Comparison of ENCODE assay signal across 10 cellular contexts in the genomic region with DNA sequence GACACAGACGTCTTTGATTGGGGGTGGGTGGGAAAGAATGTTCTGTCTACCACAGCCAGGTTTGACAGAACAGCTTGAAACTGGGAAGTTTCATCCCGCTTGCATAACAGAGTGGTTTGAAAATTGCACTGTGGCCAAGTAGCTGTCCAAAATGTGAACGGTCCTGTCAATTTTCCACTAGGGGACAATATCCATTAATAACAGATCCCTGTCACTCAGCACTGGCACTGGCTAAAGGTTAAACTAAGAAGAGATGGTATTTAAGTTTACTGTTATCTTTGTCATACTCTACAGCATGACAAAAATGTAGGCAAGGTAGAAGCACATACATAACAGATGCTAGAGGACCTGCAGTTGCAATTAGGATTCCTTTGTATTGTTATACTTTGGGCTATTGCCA. TPM values are rescaled to one million over a fixed set of nuclear protein-coding genes. Genes with fewer than 3 reads are reported as not detected.
DNase-seq lines count a peak whose midpoint lies in the region; ATAC-seq, FAIRE-seq and TF ChIP-seq lines count a peak whose summit lies in the region.
"Had no signal": no experiment of that assay in that cellular context is flagged by ENCODE, and none has a peak within 500 bp of the region (broad histone marks: within the 10 kb centered on the region; RNA-seq: fewer than 3 reads in every experiment).

No MANE protein-coding gene starts in this region.

- H3K36me3 ChIP-seq in HepG2 (replicated peaks in 1 of 2; ENCODE audit: control insufficient read depth in 1 of 2, insufficient read depth in 2 of 2, low read length in 2 of 2): no peaks in the 10 kb centered on the region

- H3K79me2 ChIP-seq in HepG2 (ENCODE audit: insufficient read depth, low read length): no peaks in the 10 kb centered on the region

- H3K27me3 ChIP-seq in HepG2 (ENCODE audit: control insufficient read depth in 1 of 2, insufficient read depth in 2 of 2, low read length in 2 of 2): no peaks in the 10 kb centered on the region

- in situ Hi-C loops in HepG2 (cut with HindIII; ENCODE audit: extremely low pct_ligation_motif_present, low pct_unique_long_range_greater_than_20kb): loop anchor here (5.0 kb wide), 2 partner anchors 115 to 320 kb away; no protein-coding TSS in a partner anchor

- TF ChIP-seq CTCF in HepG2 (CRISPR knock-in tag; IDR thresholded peaks at IDR 0.05): peak; percentile 83

- H3K27ac ChIP-seq in HepG2 (ENCODE audit: extremely low read length, insufficient read depth, low read length): no peak overlapping the region

- BruUV-seq in HepG2 (replicated peaks; lab: Mats Ljungman, UMichigan): no TSS peak

- ATAC-seq in HG03196 (IDR thresholded peaks at IDR 0.05; ENCODE audit: unreplicated experiment) (peak; percentile 51), HepG2 (peak; percentile 95)

- H3K9ac ChIP-seq in HepG2 (ENCODE audit: insufficient read depth, low read depth, low read length): no peak overlapping the region

- 2% methylated on average over 3 of the region's 3 CpGs for WGBS in HepG2 (ENCODE audit: low lambda C conversion rate)

- no peak overlapping the region for H3K4me2 ChIP-seq in HepG2 (ENCODE audit: low read depth, low read length)

- TF ChIP-seq EP300 in HepG2 (IDR thresholded peaks at IDR 0.05; ENCODE audit: low read depth in 2 of 2, low read length in 2 of 2) (no peak), HepG2 (CRISPR knock-in tag; IDR thresholded peaks at IDR 0.05; ENCODE audit: borderline replicate concordance) (no peak)

- no peak overlapping the region for H3K4me3 ChIP-seq in HepG2 (replicated peaks in 1 of 3; ENCODE audit: insufficient read depth in 1 of 3, low read depth in 2 of 3, low read length in 3 of 3)

- no peaks in the 10 kb centered on the region for H3K4me1 ChIP-seq in HepG2 (ENCODE audit: insufficient read depth, low read length)

- TF ChIP-seq POLR2A in HepG2 (IDR thresholded peaks at IDR 0.05; ENCODE audit: insufficient read depth in 1 of 2, low read depth in 2 of 2, low read length in 2 of 2): no peak

- peak; percentile 31 for DNase-seq in NCI-H2107 treated with DMSO at 0.1 percent for 48 hours (lab: John Stamatoyannopoulos, UW; ENCODE audit: unreplicated experiment)
- no peak for DNase-seq in NCI-H2107 (lab: John Stamatoyannopoulos, UW)
- DNase-seq in RPMI7951 (ENCODE audit: low read depth): peak; percentile 72
- DNase-seq in HepG2 (ENCODE audit: low spot score): peak; percentile 73
- no peak for DNase-seq in iPS-NIHi7 (ENCODE audit: extremely low spot score)
- DNase-seq in NCI-H1436 (lab: John Stamatoyannopoulos, UW): no peak
- DNase-seq in NCI-H2196 (lab: John Stamatoyannopoulos, UW; ENCODE audit: unreplicated experiment): no peak

- intact Hi-C loops in HepG2 (cut with micrococcal nuclease; ENCODE audit: unreplicated experiment): loop anchor here (1.0 kb wide), 1 partner anchor 116 kb away; no protein-coding TSS in a partner anchor

- TF ChIP-seq RAD21 in HepG2 (CRISPR knock-in tag; IDR thresholded peaks at IDR 0.05): peak; percentile 58

- no peak overlapping the region for H2AFZ ChIP-seq in HepG2 (ENCODE audit: low read length)

- CTCF ChIA-PET in HepG2 (lab: Yijun Ruan, JAX; ENCODE audit: low intra/inter-chr PET ratio, low total read pairs): interaction anchor here (1.9 kb wide), 1 partner anchor 115 kb away, joined by 28 read pairs; no protein-coding TSS in a partner anchor

- POLR2A ChIA-PET in HepG2 (lab: Yijun Ruan, JAX): no interaction called here

- no peaks in the 10 kb centered on the region for H4K20me1 ChIP-seq in HepG2 (ENCODE audit: insufficient read depth, low read length)

- no peaks in the 10 kb centered on the region for H3K9me3 ChIP-seq in HepG2 (ENCODE audit: low read length)

- FAIRE-seq in HepG2 (lab: Jason Lieb, UNC): peak; percentile 96

TF ChIP-seq in HepG2, 621 proteins besides CTCF, POLR2A, EP300 and RAD21 (continues in another document):
- peak; percentile 36; the same call in 1 of the 2 replicates for TF ChIP-seq ERF (CRISPR knock-in tag; IDR thresholded peaks at IDR 0.05)
- 0 out of 2 replicates have a peak, but pooled peaks have one; percentile 37 for TF ChIP-seq ZNF772 (CRISPR knock-in tag; IDR thresholded peaks at IDR 0.05)
- TF ChIP-seq HNF4G (IDR thresholded peaks at IDR 0.05; ENCODE audit: borderline replicate concordance, low read depth, low read length): no peak
- no peak for TF ChIP-seq HNF4G (CRISPR knock-in tag; IDR thresholded peaks at IDR 0.05; ENCODE audit: borderline replicate concordance, low read depth)
- no peak for TF ChIP-seq NFE2L1 (CRISPR knock-in tag; IDR thresholded peaks at IDR 0.05; ENCODE audit: borderline replicate concordance)
- no peak for TF ChIP-seq ISL2 (CRISPR knock-in tag; IDR thresholded peaks at IDR 0.05)
- TF ChIP-seq ZFP41 (CRISPR knock-in tag; IDR thresholded peaks at IDR 0.05; ENCODE audit: borderline replicate concordance): no peak
- TF ChIP-seq CEBPB (IDR thresholded peaks at IDR 0.05; ENCODE audit: borderline replicate concordance, low read depth, low read length): peak; percentile 42; the same call in 1 of the 2 replicates
- TF ChIP-seq ZNF761 (CRISPR knock-in tag; conservative IDR thresholded peaks at IDR 0.05): no peak
- TF ChIP-seq, protein P1, sequence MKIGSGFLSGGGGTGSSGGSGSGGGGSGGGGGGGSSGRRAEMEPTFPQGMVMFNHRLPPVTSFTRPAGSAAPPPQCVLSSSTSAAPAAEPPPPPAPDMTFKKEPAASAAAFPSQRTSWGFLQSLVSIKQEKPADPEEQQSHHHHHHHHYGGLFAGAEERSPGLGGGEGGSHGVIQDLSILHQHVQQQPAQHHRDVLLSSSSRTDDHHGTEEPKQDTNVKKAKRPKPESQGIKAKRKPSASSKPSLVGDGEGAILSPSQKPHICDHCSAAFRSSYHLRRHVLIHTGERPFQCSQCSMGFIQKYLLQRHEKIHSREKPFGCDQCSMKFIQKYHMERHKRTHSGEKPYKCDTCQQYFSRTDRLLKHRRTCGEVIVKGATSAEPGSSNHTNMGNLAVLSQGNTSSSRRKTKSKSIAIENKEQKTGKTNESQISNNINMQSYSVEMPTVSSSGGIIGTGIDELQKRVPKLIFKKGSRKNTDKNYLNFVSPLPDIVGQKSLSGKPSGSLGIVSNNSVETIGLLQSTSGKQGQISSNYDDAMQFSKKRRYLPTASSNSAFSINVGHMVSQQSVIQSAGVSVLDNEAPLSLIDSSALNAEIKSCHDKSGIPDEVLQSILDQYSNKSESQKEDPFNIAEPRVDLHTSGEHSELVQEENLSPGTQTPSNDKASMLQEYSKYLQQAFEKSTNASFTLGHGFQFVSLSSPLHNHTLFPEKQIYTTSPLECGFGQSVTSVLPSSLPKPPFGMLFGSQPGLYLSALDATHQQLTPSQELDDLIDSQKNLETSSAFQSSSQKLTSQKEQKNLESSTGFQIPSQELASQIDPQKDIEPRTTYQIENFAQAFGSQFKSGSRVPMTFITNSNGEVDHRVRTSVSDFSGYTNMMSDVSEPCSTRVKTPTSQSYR (CRISPR knock-in tag; IDR thresholded peaks at IDR 0.05; ENCODE audit: borderline replicate concordance): no peak
- TF ChIP-seq SAP130 (CRISPR knock-in tag; IDR thresholded peaks at IDR 0.05; ENCODE audit: low read depth): 0 out of 2 replicates have a peak, but pooled peaks have one; percentile 19
- TF ChIP-seq NFIC (IDR thresholded peaks at IDR 0.05; ENCODE audit: low read length): no peak
- TF ChIP-seq ZNF3 (CRISPR knock-in tag; IDR thresholded peaks at IDR 0.05): no peak
- TF ChIP-seq ZNF891 (CRISPR knock-in tag; IDR thresholded peaks at IDR 0.05): no peak
- TF ChIP-seq ZZZ3 (CRISPR knock-in tag; IDR thresholded peaks at IDR 0.05; ENCODE audit: borderline replicate concordance): no peak
- 0 out of 2 replicates have a peak, but pooled peaks have one; percentile 28 for TF ChIP-seq KAT8 (CRISPR knock-in tag; IDR thresholded peaks at IDR 0.05)
- TF ChIP-seq MAFK (conservative IDR thresholded peaks at IDR 0.05 in 1 of 2, IDR thresholded peaks at IDR 0.05 in 1 of 2; ENCODE audit: low read length in 2 of 2): no peak
- TF ChIP-seq NBN (conservative IDR thresholded peaks at IDR 0.05): no peak
- TF ChIP-seq, protein P2, sequence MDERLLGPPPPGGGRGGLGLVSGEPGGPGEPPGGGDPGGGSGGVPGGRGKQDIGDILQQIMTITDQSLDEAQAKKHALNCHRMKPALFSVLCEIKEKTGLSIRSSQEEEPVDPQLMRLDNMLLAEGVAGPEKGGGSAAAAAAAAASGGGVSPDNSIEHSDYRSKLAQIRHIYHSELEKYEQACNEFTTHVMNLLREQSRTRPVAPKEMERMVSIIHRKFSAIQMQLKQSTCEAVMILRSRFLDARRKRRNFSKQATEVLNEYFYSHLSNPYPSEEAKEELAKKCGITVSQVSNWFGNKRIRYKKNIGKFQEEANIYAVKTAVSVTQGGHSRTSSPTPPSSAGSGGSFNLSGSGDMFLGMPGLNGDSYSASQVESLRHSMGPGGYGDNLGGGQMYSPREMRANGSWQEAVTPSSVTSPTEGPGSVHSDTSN (CRISPR knock-in tag; IDR thresholded peaks at IDR 0.05): peak; percentile 73
- no peak for TF ChIP-seq ZNF605 (CRISPR knock-in tag; IDR thresholded peaks at IDR 0.05)

RNA-seq across cellular contexts. Expression of a gene that starts 55.6 kb away (rescaled TPM):
- not detected in 2 replicates for total RNA-seq in RPMI7951 (2014; rRNA removed; shearing (Covaris generic))
- not detected in 2 replicates for total RNA-seq in HepG2 (2016; rRNA removed; fragmentation: Illumina TruSeq; extraction: Trizol)
- total RNA-seq in HepG2 (2016; cell fraction: cytosol; rRNA removed; fragmentation: Illumina TruSeq; extraction: Trizol; ENCODE audit: low read depth): not detected in 2 replicates
- not detected in 2 replicates for total RNA-seq in HepG2 (2016; cell fraction: insoluble cytoplasmic fraction; rRNA removed; fragmentation: Illumina TruSeq; extraction: Trizol)
- not detected in 2 replicates for total RNA-seq in HepG2 (2016; cell fraction: membrane; rRNA removed; fragmentation: Illumina TruSeq; extraction: Trizol)
- not detected in 2 replicates for total RNA-seq in HepG2 (2016; cell fraction: nucleus; rRNA removed; fragmentation: Illumina TruSeq; extraction: Trizol)
- 0.05 TPM in 1 of 2 replicates, not detected in the other for polyA plus RNA-seq in HepG2 (2011; rRNA removed)
- not detected in 2 replicates for polyA plus RNA-seq in HepG2 (2011; cell fraction: cytosol; rRNA removed)
- polyA plus RNA-seq in HepG2 (2011; cell fraction: nucleus; rRNA removed): not detected in 2 replicates
- polyA plus RNA-seq in HepG2 (2012): 0.19 TPM in 1 of 2 replicates, not detected in the other
- not detected in 2 replicates for polyA plus RNA-seq in HepG2 (2016; cell fraction: cytosol; fragmentation: Illumina TruSeq; extraction: Trizol; ENCODE audit: low read depth)
- polyA plus RNA-seq in HepG2 (2016; cell fraction: insoluble cytoplasmic fraction; fragmentation: Illumina TruSeq; extraction: Trizol; ENCODE audit: low read depth): not detected in 2 replicates
- polyA plus RNA-seq in HepG2 (2016; cell fraction: membrane; fragmentation: Illumina TruSeq; extraction: Trizol; ENCODE audit: low read depth): not detected in 2 replicates
- polyA plus RNA-seq in HepG2 (2016; cell fraction: nucleus; fragmentation: Illumina TruSeq; extraction: Trizol; ENCODE audit: insufficient read depth, low read depth): not detected in 2 replicates
- not detected in 2 replicates for polyA minus RNA-seq in HepG2 (2011; rRNA and poly(A)+ RNA removed; ENCODE audit: low replicate concordance)
- polyA minus RNA-seq in HepG2 (2011; cell fraction: cytosol; rRNA and poly(A)+ RNA removed): not detected in 2 replicates
- not detected in 2 replicates for polyA minus RNA-seq in HepG2 (2011; cell fraction: nucleus; rRNA and poly(A)+ RNA removed)
- total RNA-seq: urinary bladder had no signal
- polyA plus RNA-seq: immature natural killer cell, urinary bladder had no signal

Comparison
In these comparisons a context has a peak if more than half of its experiments do, and no peak if none do; other contexts are left out.
1. DNase-seq: peak in NCI-H2107 treated with DMSO at 0.1 percent for 48 hours (single experiment), RPMI7951 (single experiment) and HepG2 (single experiment); none in NCI-H2107 (single experiment), iPS-NIHi7 (single experiment), NCI-H1436 (single experiment) and NCI-H2196 (single experiment).